In the genomic region with DNA sequence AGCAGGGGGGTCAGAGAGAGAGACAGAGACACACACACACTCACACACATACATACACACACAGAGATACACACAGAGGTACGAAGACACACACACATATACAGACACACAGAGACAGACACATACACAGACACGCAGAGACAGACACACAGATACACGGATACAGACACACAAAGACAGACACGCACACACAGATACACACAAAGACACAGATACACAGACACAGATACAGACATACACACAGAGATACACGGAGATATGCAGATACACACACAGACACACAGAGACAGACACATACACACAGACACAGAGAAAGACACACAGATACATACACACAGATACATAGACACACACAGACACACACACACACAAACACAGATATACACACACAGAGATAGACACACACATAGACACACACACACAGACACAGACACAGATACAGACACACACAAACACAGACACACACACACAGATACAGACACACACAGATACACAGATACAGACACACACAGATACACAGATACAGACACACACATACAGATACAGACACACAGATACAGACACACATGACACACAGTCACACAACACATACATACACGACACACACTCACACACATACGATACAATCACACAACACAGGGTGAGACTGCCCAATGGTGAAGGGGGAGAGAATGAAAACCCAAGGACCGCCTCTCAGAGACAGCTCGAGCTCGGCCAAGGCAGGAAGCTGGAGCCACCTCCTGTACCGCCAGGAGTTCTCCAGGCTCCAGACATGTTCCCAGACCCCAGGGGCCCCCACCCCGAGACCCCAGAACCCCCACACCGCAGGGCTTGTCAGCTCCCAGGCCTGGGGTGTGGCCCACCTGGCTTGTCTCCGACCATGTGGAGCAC, we compare ENCODE assay signal across 1 cellular context.
TF ChIP-seq lines count a peak whose summit lies in the region.

No MANE protein-coding gene starts in this region.

TF ChIP-seq in HepG2, 621 proteins besides CTCF, POLR2A, EP300 and RAD21:
- TF ChIP-seq ZNF207 (IDR thresholded peaks at IDR 0.05; ENCODE audit: borderline replicate concordance): peak; percentile 80; the same call in 1 of the 2 replicates
- TF ChIP-seq NBN (conservative IDR thresholded peaks at IDR 0.05): 0 out of 2 replicates have a peak, but pooled peaks have one; percentile 35
- TF ChIP-seq PHB2 (IDR thresholded peaks at IDR 0.05; ENCODE audit: partially characterized antibody): peak; percentile 66
- TF ChIP-seq, protein P1, sequence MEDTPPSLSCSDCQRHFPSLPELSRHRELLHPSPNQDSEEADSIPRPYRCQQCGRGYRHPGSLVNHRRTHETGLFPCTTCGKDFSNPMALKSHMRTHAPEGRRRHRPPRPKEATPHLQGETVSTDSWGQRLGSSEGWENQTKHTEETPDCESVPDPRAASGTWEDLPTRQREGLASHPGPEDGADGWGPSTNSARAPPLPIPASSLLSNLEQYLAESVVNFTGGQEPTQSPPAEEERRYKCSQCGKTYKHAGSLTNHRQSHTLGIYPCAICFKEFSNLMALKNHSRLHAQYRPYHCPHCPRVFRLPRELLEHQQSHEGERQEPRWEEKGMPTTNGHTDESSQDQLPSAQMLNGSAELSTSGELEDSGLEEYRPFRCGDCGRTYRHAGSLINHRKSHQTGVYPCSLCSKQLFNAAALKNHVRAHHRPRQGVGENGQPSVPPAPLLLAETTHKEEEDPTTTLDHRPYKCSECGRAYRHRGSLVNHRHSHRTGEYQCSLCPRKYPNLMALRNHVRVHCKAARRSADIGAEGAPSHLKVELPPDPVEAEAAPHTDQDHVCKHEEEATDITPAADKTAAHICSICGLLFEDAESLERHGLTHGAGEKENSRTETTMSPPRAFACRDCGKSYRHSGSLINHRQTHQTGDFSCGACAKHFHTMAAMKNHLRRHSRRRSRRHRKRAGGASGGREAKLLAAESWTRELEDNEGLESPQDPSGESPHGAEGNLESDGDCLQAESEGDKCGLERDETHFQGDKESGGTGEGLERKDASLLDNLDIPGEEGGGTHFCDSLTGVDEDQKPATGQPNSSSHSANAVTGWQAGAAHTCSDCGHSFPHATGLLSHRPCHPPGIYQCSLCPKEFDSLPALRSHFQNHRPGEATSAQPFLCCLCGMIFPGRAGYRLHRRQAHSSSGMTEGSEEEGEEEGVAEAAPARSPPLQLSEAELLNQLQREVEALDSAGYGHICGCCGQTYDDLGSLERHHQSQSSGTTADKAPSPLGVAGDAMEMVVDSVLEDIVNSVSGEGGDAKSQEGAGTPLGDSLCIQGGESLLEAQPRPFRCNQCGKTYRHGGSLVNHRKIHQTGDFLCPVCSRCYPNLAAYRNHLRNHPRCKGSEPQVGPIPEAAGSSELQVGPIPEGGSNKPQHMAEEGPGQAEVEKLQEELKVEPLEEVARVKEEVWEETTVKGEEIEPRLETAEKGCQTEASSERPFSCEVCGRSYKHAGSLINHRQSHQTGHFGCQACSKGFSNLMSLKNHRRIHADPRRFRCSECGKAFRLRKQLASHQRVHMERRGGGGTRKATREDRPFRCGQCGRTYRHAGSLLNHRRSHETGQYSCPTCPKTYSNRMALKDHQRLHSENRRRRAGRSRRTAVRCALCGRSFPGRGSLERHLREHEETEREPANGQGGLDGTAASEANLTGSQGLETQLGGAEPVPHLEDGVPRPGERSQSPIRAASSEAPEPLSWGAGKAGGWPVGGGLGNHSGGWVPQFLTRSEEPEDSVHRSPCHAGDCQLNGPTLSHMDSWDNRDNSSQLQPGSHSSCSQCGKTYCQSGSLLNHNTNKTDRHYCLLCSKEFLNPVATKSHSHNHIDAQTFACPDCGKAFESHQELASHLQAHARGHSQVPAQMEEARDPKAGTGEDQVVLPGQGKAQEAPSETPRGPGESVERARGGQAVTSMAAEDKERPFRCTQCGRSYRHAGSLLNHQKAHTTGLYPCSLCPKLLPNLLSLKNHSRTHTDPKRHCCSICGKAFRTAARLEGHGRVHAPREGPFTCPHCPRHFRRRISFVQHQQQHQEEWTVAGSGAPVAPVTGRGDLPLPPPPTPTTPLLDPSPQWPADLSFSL (CRISPR knock-in tag; IDR thresholded peaks at IDR 0.05): peak; percentile 26; the same call in 1 of the 2 replicates
- TF ChIP-seq ZNF567 (CRISPR knock-in tag; IDR thresholded peaks at IDR 0.05; ENCODE audit: borderline replicate concordance): no peak
